Comparison of ENCODE assay signal across 1 cellular context in the genomic region with DNA sequence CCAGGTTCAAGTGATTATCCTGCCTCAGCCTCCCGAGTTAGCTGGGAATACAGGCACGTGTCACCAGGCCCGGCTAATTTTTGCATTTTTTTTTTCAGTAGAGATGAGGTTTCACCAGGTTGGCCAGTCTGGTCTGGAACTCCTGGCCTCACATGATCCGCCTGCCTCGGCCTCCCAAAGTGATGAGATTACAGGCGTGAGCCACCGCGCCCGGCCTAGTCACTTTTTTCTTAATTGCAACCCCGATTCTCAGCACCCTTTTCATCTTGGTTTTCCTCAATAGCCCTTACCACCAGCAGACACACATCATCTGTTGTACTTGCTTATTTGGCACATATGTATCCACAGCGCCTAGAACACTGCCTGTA.
TF ChIP-seq lines count a peak whose summit lies in the region.

No MANE protein-coding gene starts in this region.

TF ChIP-seq in IMR-90, 13 proteins besides CTCF, POLR2A, EP300 and RAD21 (continued from another document):
- TF ChIP-seq CHD1 (IDR thresholded peaks at IDR 0.05; ENCODE audit: low read depth, low read length) = no peak
